In genomic region chr3:45688194-45688881, GRCh38 we compare ENCODE assay signal across 8 cellular contexts. TPM values are rescaled to one million over a fixed set of nuclear protein-coding genes. Genes with fewer than 3 reads are reported as not detected.
A peak's percentile ranks its signal among the peaks of the same experiment; 100 is the strongest.
DNase-seq lines count a peak whose midpoint lies in the region; ATAC-seq and TF ChIP-seq lines count a peak whose summit lies in the region.

No MANE protein-coding gene starts in this region.

- H3K27ac ChIP-seq in DOHH2 (ENCODE audit: low read depth, low read length) (peak overlapping the region; percentile 55), right atrium auricular region (peak overlapping the region; percentile 89 to 90), rectal smooth muscle tissue (ENCODE audit: low read depth, low read length) (peak overlapping the region; percentile 70)

- H3K36me3 Mint-ChIP-seq in activated naive CD4-positive, alpha-beta T cell treated with anti-CD3 and anti-CD28 coated beads, Interleukin-2, amount 50 U/mL, for 72 hours, result peaks cover 32 to 35% of the 10 kb centered on the region in 2 donors

- H3K27me3 ChIP-seq in DOHH2 (ENCODE audit: control insufficient read depth, low read length), result no peaks in the 10 kb centered on the region; the same call in 1 of the 2 replicates
- no peaks in the 10 kb centered on the region for H3K27me3 ChIP-seq in NT2/D1 (ENCODE audit: insufficient read depth, insufficient read length)
- no peaks in the 10 kb centered on the region for H3K27me3 ChIP-seq in right atrium auricular region
- no peaks in the 10 kb centered on the region for H3K27me3 ChIP-seq in rectal smooth muscle tissue (ENCODE audit: control insufficient read depth, insufficient read depth, low read length)

- H3K4me2 ChIP-seq in DOHH2 (ENCODE audit: low read length), result peak overlapping the region; percentile 98

- H3K36me3 ChIP-seq in DOHH2 (ENCODE audit: control insufficient read depth, low read length) (peaks cover 24% of the 10 kb centered on the region), NT2/D1 (ENCODE audit: insufficient read depth, insufficient read length, low read length) (peaks cover 24% of the 10 kb centered on the region), right atrium auricular region (no peaks in the 10 kb centered on the region), rectal smooth muscle tissue (ENCODE audit: control insufficient read depth, insufficient read depth, low read length) (peaks cover 4% of the 10 kb centered on the region)

- peaks cover 7% of the 10 kb centered on the region; the same call in 1 of the 2 replicates for H4K20me1 ChIP-seq in DOHH2 (ENCODE audit: control insufficient read depth, insufficient read depth, low read depth, low read length)

- H3K9me3 ChIP-seq in DOHH2 (ENCODE audit: control insufficient read depth, insufficient read depth, low read length) (no peaks in the 10 kb centered on the region), NT2/D1 (ENCODE audit: insufficient read depth, low read length) (0 out of 2 replicates have a peak, but pooled peaks cover 1% of the 10 kb centered on the region), right atrium auricular region (no peaks in the 10 kb centered on the region)

- H3K9me2 ChIP-seq in DOHH2 (replicated peaks; ENCODE audit: control insufficient read depth, low read length), result no peaks in the 10 kb centered on the region

- peaks cover 41% of the 10 kb centered on the region for H3K79me2 ChIP-seq in DOHH2 (ENCODE audit: control insufficient read depth, low read length)

- DNase-seq in NT2/D1 (ENCODE audit: low read depth, low spot score) (peak; percentile 57), right atrium auricular region (ENCODE audit: low spot score) (no peak)
- peak in 1 of 2 donors; percentile 31 for DNase-seq in activated naive CD4-positive, alpha-beta T cell treated with anti-CD3 and anti-CD28 coated beads, Interleukin-2, amount 50 U/mL, for 72 hours (ENCODE audit: low spot score in 2 of 2)

- H3K27ac Mint-ChIP-seq in activated naive CD4-positive, alpha-beta T cell treated with anti-CD3 and anti-CD28 coated beads, Interleukin-2, amount 50 U/mL, for 72 hours, result peak overlapping the region; percentile 98 to 100

- H3K4me1 ChIP-seq in DOHH2 (ENCODE audit: control insufficient read depth, low read length) (peaks cover 16% of the 10 kb centered on the region), NT2/D1 (ENCODE audit: insufficient read depth, insufficient read length) (no peaks in the 10 kb centered on the region), right atrium auricular region (peaks cover 0 to 33% of the 10 kb centered on the region in 2 donors), rectal smooth muscle tissue (ENCODE audit: control insufficient read depth, insufficient read depth, low read length) (peaks cover 10% of the 10 kb centered on the region)

- H3K4me3 ChIP-seq in DOHH2 (ENCODE audit: low read length) (peak overlapping the region; percentile 96), NT2/D1 (ENCODE audit: insufficient read length, low read depth) (peak overlapping the region; percentile 87), right atrium auricular region (peak overlapping the region; percentile 70 to 78), rectal smooth muscle tissue (ENCODE audit: low read length) (peak overlapping the region; percentile 80)

- no peaks in the 10 kb centered on the region for H3K9me3 Mint-ChIP-seq in activated naive CD4-positive, alpha-beta T cell treated with anti-CD3 and anti-CD28 coated beads, Interleukin-2, amount 50 U/mL, for 72 hours

- TF ChIP-seq CTCF in DOHH2 (IDR thresholded peaks at IDR 0.05; ENCODE audit: low read depth, low read length, poor library complexity, severe bottlenecking) (peak; percentile 34), right atrium auricular region (IDR thresholded peaks at IDR 0.05) (no peak)

- ATAC-seq in HG03025 (IDR thresholded peaks at IDR 0.05; ENCODE audit: low FRiP score, unreplicated experiment) (peak; percentile 1), GM19455 (IDR thresholded peaks at IDR 0.05; ENCODE audit: unreplicated experiment) (no peak), HG03139 (IDR thresholded peaks at IDR 0.05; ENCODE audit: unreplicated experiment) (no peak)
- ATAC-seq in activated naive CD4-positive, alpha-beta T cell treated with anti-CD3 and anti-CD28 coated beads, Interleukin-2, amount 50 U/mL, for 72 hours, result no peak

- H3F3A ChIP-seq in DOHH2 (ENCODE audit: control insufficient read depth, insufficient read depth), result no peaks in the 10 kb centered on the region

- H3K9ac ChIP-seq in NT2/D1 (ENCODE audit: insufficient read length, low read depth), result peak overlapping the region; percentile 76
- H3K9ac ChIP-seq in rectal smooth muscle tissue (ENCODE audit: low read length), result no peak overlapping the region

RNA-seq across cellular contexts. Expression of gene SACM1L, which starts 0.9 kb away (rescaled TPM):
- 10 to 100 TPM; 61.8 to 99.2 TPM for total RNA-seq in activated naive CD4-positive, alpha-beta T cell treated with anti-CD3 and anti-CD28 coated beads, Interleukin-2, amount 50 U/mL, for 72 hours
- 10 to 100 TPM; 16.6 to 18.7 TPM for total RNA-seq in right atrium auricular region
